ENCODE assay signal across 1 cellular context in the genomic region with DNA sequence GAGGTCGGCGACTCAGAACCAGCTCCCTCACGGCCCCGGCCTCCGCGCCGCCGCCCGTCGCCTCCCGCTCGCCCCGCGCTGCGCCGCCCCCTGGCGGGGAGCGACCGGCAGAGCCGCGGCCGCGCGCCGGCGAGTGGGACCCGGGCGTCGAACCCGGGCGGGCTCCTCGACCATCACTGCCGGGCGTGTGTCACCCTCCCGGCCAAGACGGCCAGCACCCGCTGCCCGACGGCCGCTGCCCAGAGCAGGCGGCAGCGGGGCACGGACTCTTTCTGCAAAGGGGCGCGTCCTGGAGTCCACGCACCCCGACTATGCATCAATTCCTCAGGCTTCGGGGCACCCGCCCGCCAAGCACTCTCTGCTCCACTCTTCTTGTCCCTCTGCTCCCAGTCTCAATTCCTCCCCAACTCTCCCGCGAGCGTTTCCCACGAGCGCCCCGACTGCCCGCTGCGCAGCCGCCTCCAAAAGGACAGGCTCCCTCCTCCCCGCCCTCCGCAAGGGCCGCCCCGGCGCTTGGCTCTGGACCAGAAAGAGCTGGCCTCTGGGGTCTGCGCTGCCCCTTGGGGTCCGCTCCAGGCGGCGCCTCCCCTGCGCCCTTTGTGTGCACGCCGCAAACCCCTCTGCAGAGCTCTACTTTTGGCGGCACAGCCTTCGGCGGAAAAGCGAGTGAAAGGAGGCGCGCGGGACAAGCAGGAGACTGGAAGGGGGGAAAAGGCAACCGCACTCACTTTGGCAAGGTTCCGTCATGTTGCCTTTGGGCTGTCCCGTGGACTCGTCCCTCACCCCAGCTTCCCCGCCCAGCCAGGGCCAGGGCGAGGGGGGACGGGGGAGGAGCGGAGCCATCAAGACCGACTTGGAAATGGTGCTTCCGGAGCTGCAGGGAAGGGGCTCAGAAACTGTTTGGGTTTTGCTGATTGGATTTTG.
TF ChIP-seq lines count a peak whose summit lies in the region.

No MANE protein-coding gene starts in this region.

TF ChIP-seq in IMR-90, 13 proteins besides CTCF, POLR2A, EP300 and RAD21 (continued from another document):
- no peak for TF ChIP-seq RCOR1 (IDR thresholded peaks at IDR 0.05; ENCODE audit: insufficient replicate concordance, low read length)
- TF ChIP-seq MXI1 (IDR thresholded peaks at IDR 0.05; ENCODE audit: borderline replicate concordance, low read depth, low read length) = peak; percentile 11; the same call in 1 of the 2 replicates
- peak; percentile 56 for TF ChIP-seq SMC3 (IDR thresholded peaks at IDR 0.05; ENCODE audit: low read depth, low read length)
- 0 out of 2 replicates have a peak, but pooled peaks have one; percentile 43 for TF ChIP-seq CHD1 (IDR thresholded peaks at IDR 0.05; ENCODE audit: low read depth, low read length)
